ENCODE assay signal across 18 cellular contexts in genomic region chr9:99371376-99371775, GRCh38.
DNase-seq lines count a peak whose midpoint lies in the region; ATAC-seq lines count a peak whose summit lies in the region.
"Had no signal": no experiment of that assay in that cellular context is flagged by ENCODE, and none has a peak within 500 bp of the region (broad histone marks: within the 10 kb centered on the region; RNA-seq: fewer than 3 reads in every experiment).

No MANE protein-coding gene starts in this region.

- H3K4ac ChIP-seq in trophoblast cell (ENCODE audit: low read depth, low read length): no peak overlapping the region

- no peak overlapping the region for H3K14ac ChIP-seq in trophoblast cell (ENCODE audit: low read length)

- no peak overlapping the region for H3K4me2 ChIP-seq in trophoblast cell (ENCODE audit: low read length)
- H3K4me2 ChIP-seq: A549; BLaER1 treated with 17β-estradiol and CSF1 and Interleukin-3, amounts not matched to agents 10 nM and 100 nM had no signal

- H3K79me2 ChIP-seq in trophoblast cell (ENCODE audit: control insufficient read depth, insufficient read depth, low read length, poor library complexity): no peaks in the 10 kb centered on the region

- H3K4me3 ChIP-seq in trophoblast cell (ENCODE audit: low read depth, low read length): no peak overlapping the region
- H3K4me3 ChIP-seq: A549; BLaER1 treated with 17β-estradiol and CSF1 and Interleukin-3, amounts not matched to agents 10 nM and 100 nM; GM12878 had no signal

- no peak overlapping the region for H2BK120ac ChIP-seq in trophoblast cell (ENCODE audit: insufficient read depth, low read length, poor library complexity)

- peaks cover under 1% of the 10 kb centered on the region for H3K9me3 ChIP-seq in trophoblast cell (ENCODE audit: insufficient read depth, low read depth, low read length)
- H3K9me3 ChIP-seq: A549; BLaER1 treated with 17β-estradiol and CSF1 and Interleukin-3, amounts not matched to agents 10 nM and 100 nM; Caco-2 had no signal

- peaks cover 15 to 17% of the 10 kb centered on the region in 2 experiments for H3K4me1 ChIP-seq in trophoblast cell (ENCODE audit: control insufficient read depth in 1 of 2, insufficient read depth in 2 of 2, low read length in 2 of 2)
- H3K4me1 ChIP-seq: A549, Caco-2 had no signal

- H3K36me3 ChIP-seq in trophoblast cell (ENCODE audit: control insufficient read depth in 1 of 2, insufficient read depth in 2 of 2, low read length in 2 of 2): no peaks in the 10 kb centered on the region
- H3K36me3 ChIP-seq: BLaER1 treated with 17β-estradiol and CSF1 and Interleukin-3, amounts not matched to agents 10 nM and 100 nM had no signal

- no peak overlapping the region for H2BK12ac ChIP-seq in trophoblast cell (ENCODE audit: low read length)

- peak; percentile 60 for DNase-seq in ELF-1 (ENCODE audit: low read depth, low spot score)
- DNase-seq in ecto neural progenitor cell (ENCODE audit: low spot score): peak; percentile 35
- peak; percentile 65 to 72 for DNase-seq in trophoblast cell
- DNase-seq in OCI-M2 (lab: John Stamatoyannopoulos, UW; ENCODE audit: unreplicated experiment): no peak
- no peak for DNase-seq in NCI-H1048 (lab: John Stamatoyannopoulos, UW)
- DNase-seq: AML-193; Caco-2; Calu3; CD4-positive, alpha-beta T cell; CD8-positive, alpha-beta T cell; DMS79 treated with DMSO at 0.1 percent for 48 hours; GDM1 had no signal

- no peak overlapping the region for H2BK5ac ChIP-seq in trophoblast cell (ENCODE audit: low read depth, low read length, poor library complexity)

- H3K79me1 ChIP-seq in trophoblast cell (ENCODE audit: low read length): peaks cover 3% of the 10 kb centered on the region

- no peak overlapping the region for H4K8ac ChIP-seq in trophoblast cell (ENCODE audit: low read depth, low read length)

- no peak overlapping the region for H3K23ac ChIP-seq in trophoblast cell (ENCODE audit: low read length)

- H4K12ac ChIP-seq in trophoblast cell (ENCODE audit: low read depth, low read length): no peak overlapping the region

- no peak for ATAC-seq in GM18873 (IDR thresholded peaks at IDR 0.05; ENCODE audit: low FRiP score, unreplicated experiment)
- ATAC-seq: A549; CD8-positive, alpha-beta T cell; GM12878 had no signal

- H3K9ac ChIP-seq in trophoblast cell (ENCODE audit: low read length): no peak overlapping the region
- H3K9ac ChIP-seq: BLaER1 treated with 17β-estradiol and CSF1 and Interleukin-3, amounts not matched to agents 10 nM and 100 nM had no signal

- H2AFZ ChIP-seq in trophoblast cell (ENCODE audit: insufficient read depth, low read length, poor library complexity): no peak overlapping the region

- H3K18ac ChIP-seq in trophoblast cell (ENCODE audit: low read length): no peak overlapping the region

- no CpG with 5 or more reads among the region's 2 CpGs for WGBS in trophoblast cell (ENCODE audit: extremely low coverage, insufficient coverage, insufficient read length)

- H4K91ac ChIP-seq in trophoblast cell (ENCODE audit: low read depth, low read length): no peak overlapping the region

- H2AK5ac ChIP-seq in trophoblast cell (ENCODE audit: low read length): no peak overlapping the region

- H3K27ac ChIP-seq in trophoblast cell (ENCODE audit: low read depth, low read length): no peak overlapping the region
- H3K27ac ChIP-seq: 22Rv1; A549; BLaER1 treated with 17β-estradiol and CSF1 and Interleukin-3, amounts not matched to agents 10 nM and 100 nM; C4-2B had no signal

- H3K27me3 ChIP-seq in trophoblast cell (ENCODE audit: insufficient read depth, low read length): no peaks in the 10 kb centered on the region
- H3K27me3 ChIP-seq: BLaER1 treated with 17β-estradiol and CSF1 and Interleukin-3, amounts not matched to agents 10 nM and 100 nM had no signal

Comparison
In these comparisons a context has a peak if more than half of its experiments do, and no peak if none do; other contexts are left out.
1. DNase-seq: peak in ELF-1 (single experiment), ecto neural progenitor cell (single experiment) and trophoblast cell (2 of 2); none in OCI-M2 (single experiment) and NCI-H1048 (single experiment).